In genomic region chr16:46972971-46973456, GRCh38 we compare ENCODE assay signal across 8 cellular contexts. TPM values are rescaled to one million over a fixed set of nuclear protein-coding genes. Genes with fewer than 3 reads are reported as not detected.
DNase-seq lines count a peak whose midpoint lies in the region; TF ChIP-seq lines count a peak whose summit lies in the region.

No MANE protein-coding gene starts in this region.

- H3K4me3 ChIP-seq in H7 (ENCODE audit: insufficient read depth, low read depth, low read length) (peak overlapping the region; percentile 85), Loucy (ENCODE audit: low read length, poor library complexity, severe bottlenecking) (peak overlapping the region; percentile 94), fibroblast of pulmonary artery (replicated peaks; ENCODE audit: low read depth, low read length) (peak overlapping the region; percentile 86), neuronal stem cell (ENCODE audit: low read length in 2 of 2) (peak overlapping the region; percentile 96 to 97), vagina (peak overlapping the region; percentile 86 to 95)

- CTCF ChIA-PET in GM10248 (lab: Yijun Ruan, JAX), result interaction anchor here (0.8 to 4.8 kb wide), 12 partner anchors 10 to 170 kb away, joined by 3 to 26 read pairs (median 6); partner anchors contain the start of gene NETO2

- peak overlapping the region; percentile 98 for H3K23ac ChIP-seq in neuronal stem cell (ENCODE audit: low read depth, low read length, poor library complexity)

- peak overlapping the region; percentile 95 for H3K4me3 Mint-ChIP-seq in activated T-cell treated with anti-CD3 and anti-CD28 coated beads, Interleukin-2, amount 50 U/mL, for 24 hours

- H3K4me1 Mint-ChIP-seq in activated T-cell treated with anti-CD3 and anti-CD28 coated beads, Interleukin-2, amount 50 U/mL, for 24 hours (ENCODE audit: low read depth), result peaks cover 67% of the 10 kb centered on the region

- peaks cover 46% of the 10 kb centered on the region for H4K20me1 ChIP-seq in Loucy (ENCODE audit: insufficient read depth, low read length, poor library complexity, severe bottlenecking)

- H3K4me1 ChIP-seq in Loucy (ENCODE audit: insufficient read depth, low read length, poor library complexity, severe bottlenecking) (peaks cover 40% of the 10 kb centered on the region), neuronal stem cell (ENCODE audit: control insufficient read depth in 2 of 2, insufficient read depth in 1 of 2, low read depth in 1 of 2, low read length in 2 of 2) (peaks cover 7 to 23% of the 10 kb centered on the region in 2 donors), vagina (peaks cover 52% of the 10 kb centered on the region)

- TF ChIP-seq CTCF in GM10248 (IDR thresholded peaks at IDR 0.05; ENCODE audit: control extremely low read depth, extremely low read depth, low read depth, missing control alignments) (no peak), Loucy (conservative IDR thresholded peaks at IDR 0.05; ENCODE audit: low read length) (no peak), fibroblast of pulmonary artery (IDR thresholded peaks at IDR 0.05; ENCODE audit: low read length, missing control alignments) (no peak), vagina (IDR thresholded peaks at IDR 0.05) (no peak)

- peak overlapping the region; percentile 74 for H2AK5ac ChIP-seq in neuronal stem cell (ENCODE audit: low read depth, low read length)

- H3K18ac ChIP-seq in neuronal stem cell (ENCODE audit: low read length), result peak overlapping the region; percentile 97

- H3K36me3 Mint-ChIP-seq in activated T-cell treated with anti-CD3 and anti-CD28 coated beads, Interleukin-2, amount 50 U/mL, for 24 hours (ENCODE audit: low read depth), result peaks cover 55% of the 10 kb centered on the region

- H3K4me2 ChIP-seq in Loucy (ENCODE audit: low read depth, low read length, poor library complexity, severe bottlenecking) (peak overlapping the region; percentile 97), neuronal stem cell (ENCODE audit: insufficient read depth, low read length, poor library complexity, severe bottlenecking) (peak overlapping the region; percentile 66)

- H3K27me3 Mint-ChIP-seq in activated T-cell treated with anti-CD3 and anti-CD28 coated beads, Interleukin-2, amount 50 U/mL, for 24 hours, result no peaks in the 10 kb centered on the region

- H3K4ac ChIP-seq in neuronal stem cell (ENCODE audit: low read length), result no peak overlapping the region

- H3K79me2 ChIP-seq in Loucy (ENCODE audit: insufficient read depth, low read length), result peaks cover 63% of the 10 kb centered on the region

- peak overlapping the region; percentile 99 for H3K27ac Mint-ChIP-seq in activated T-cell treated with anti-CD3 and anti-CD28 coated beads, Interleukin-2, amount 50 U/mL, for 24 hours

- H3K27me3 ChIP-seq in H7 (ENCODE audit: control insufficient read depth, insufficient read depth, low read length) (no peaks in the 10 kb centered on the region), Loucy (ENCODE audit: insufficient read depth, low read length, poor library complexity, severe bottlenecking) (no peaks in the 10 kb centered on the region), neuronal stem cell (ENCODE audit: control insufficient read depth in 3 of 3, insufficient read depth in 3 of 3, low read depth in 1 of 3, low read length in 3 of 3) (no peaks in the 10 kb centered on the region), vagina (no peaks in the 10 kb centered on the region)

- H3K9me3 Mint-ChIP-seq in activated T-cell treated with anti-CD3 and anti-CD28 coated beads, Interleukin-2, amount 50 U/mL, for 24 hours, result no peaks in the 10 kb centered on the region

- H3F3A ChIP-seq in Loucy (ENCODE audit: low read depth), result no peaks in the 10 kb centered on the region

- H3K9me3 ChIP-seq in Loucy (ENCODE audit: insufficient read depth, low read depth, low read length) (no peaks in the 10 kb centered on the region), neuronal stem cell (replicated peaks in 1 of 2; ENCODE audit: control insufficient read depth in 2 of 2, insufficient read depth in 1 of 2, low read depth in 1 of 2, low read length in 2 of 2) (no peaks in the 10 kb centered on the region), vagina (no peaks in the 10 kb centered on the region)

- no peak for TF ChIP-seq POLR2A in vagina (IDR thresholded peaks at IDR 0.05)

- peaks cover 4% of the 10 kb centered on the region for H3K79me1 ChIP-seq in neuronal stem cell (ENCODE audit: low read depth, low read length)

- H2BK12ac ChIP-seq in neuronal stem cell (ENCODE audit: low read length), result no peak overlapping the region

- H3K27ac ChIP-seq in neuronal stem cell (replicated peaks; ENCODE audit: low read length), result peak overlapping the region; percentile 85
- H3K27ac ChIP-seq in vagina, result peak overlapping the region; percentile 95

- H2BK5ac ChIP-seq in neuronal stem cell (ENCODE audit: low read length), result peak overlapping the region; percentile 7

- H2BK120ac ChIP-seq in neuronal stem cell (ENCODE audit: low read depth, low read length), result peak overlapping the region; percentile 67

- H3K9ac ChIP-seq in Loucy (ENCODE audit: low read depth, low read length, poor library complexity, severe bottlenecking) (peak overlapping the region; percentile 88), neuronal stem cell (ENCODE audit: low read depth, low read length, poor library complexity) (peak overlapping the region; percentile 97)

- no peak overlapping the region for H4K8ac ChIP-seq in neuronal stem cell (ENCODE audit: low read depth, low read length)

- no peak overlapping the region for H4K91ac ChIP-seq in neuronal stem cell (ENCODE audit: low read depth, low read length, poor library complexity)

- peak overlapping the region; percentile 25 for H3K14ac ChIP-seq in neuronal stem cell (ENCODE audit: low read length)

- peaks cover 12% of the 10 kb centered on the region for H3K36me3 ChIP-seq in H7 (replicated peaks; ENCODE audit: control insufficient read depth, insufficient read depth, low read length)
- H3K36me3 ChIP-seq in Loucy (ENCODE audit: insufficient read depth, low read length), result peaks cover 23% of the 10 kb centered on the region; the same call in 1 of the 2 replicates
- peaks cover 12 to 36% of the 10 kb centered on the region in 2 donors for H3K36me3 ChIP-seq in neuronal stem cell (replicated peaks in 1 of 2; ENCODE audit: control insufficient read depth in 2 of 2, insufficient read depth in 2 of 2, low read length in 2 of 2)
- peaks cover 0 to 22% of the 10 kb centered on the region in 2 donors for H3K36me3 ChIP-seq in vagina

- DNase-seq in GM10248 (ENCODE audit: extremely low spot score) (peak; percentile 68), H7 (peak; percentile 80), fibroblast of pulmonary artery (ENCODE audit: low read depth) (no peak), neuronal stem cell (ENCODE audit: low spot score) (peak; percentile 26), vagina (ENCODE audit: extremely low spot score in 2 of 2) (no peak), middle frontal gyrus (ENCODE audit: extremely low spot score, low spot score) (no peak)
- DNase-seq in activated T-cell treated with anti-CD3 and anti-CD28 coated beads, Interleukin-2, amount 50 U/mL, for 24 hours, result peak; percentile 72

- H2BK15ac ChIP-seq in neuronal stem cell (ENCODE audit: low read length), result no peak overlapping the region

- no CpG with 5 or more reads among the region's 61 CpGs for WGBS in neuronal stem cell (ENCODE audit: extremely low coverage in 2 of 2, insufficient read length in 2 of 2, insufficient replicate concordance in 1 of 2), 2 donors

- intact Hi-C loops in vagina (cut with DNase I), result no loop called here

- H2AFZ ChIP-seq in Loucy (ENCODE audit: low read length) (peak overlapping the region; percentile 78), neuronal stem cell (ENCODE audit: low read length) (peak overlapping the region; percentile 90)

- H3K9me2 ChIP-seq in Loucy (replicated peaks; ENCODE audit: low read depth, low read length), result no peaks in the 10 kb centered on the region

- POLR2A ChIA-PET in GM10248 (lab: Yijun Ruan, JAX), result no interaction called here

RNA-seq across cellular contexts. Expression of gene DNAJA2, which starts 0.5 kb away (rescaled TPM):
- 91.6 and 129 TPM in 2 replicates for total RNA-seq in H7 (2014; rRNA removed; shearing (Covaris generic))
- polyA plus RNA-seq in neuronal stem cell (2013, experiment 1 of 2), result 38.1 TPM
- polyA plus RNA-seq in neuronal stem cell (2013, experiment 2 of 2), result 38.0 TPM
- 38.3 TPM for total RNA-seq in vagina

Comparison
In these comparisons a context has a peak if more than half of its experiments do, and no peak if none do; other contexts are left out.
1. DNase-seq: peak in GM10248 (single experiment), H7 (single experiment), activated T-cell treated with anti-CD3 and anti-CD28 coated beads, Interleukin-2, amount 50 U/mL, for 24 hours (single experiment) and neuronal stem cell (single experiment); none in fibroblast of pulmonary artery (single experiment), vagina (0 of 2) and middle frontal gyrus (single experiment).
2. Peak in every context shown above with its lines, with median percentiles within 50 percentile points of each other: H3K4me3 ChIP-seq.